In the genomic region with DNA sequence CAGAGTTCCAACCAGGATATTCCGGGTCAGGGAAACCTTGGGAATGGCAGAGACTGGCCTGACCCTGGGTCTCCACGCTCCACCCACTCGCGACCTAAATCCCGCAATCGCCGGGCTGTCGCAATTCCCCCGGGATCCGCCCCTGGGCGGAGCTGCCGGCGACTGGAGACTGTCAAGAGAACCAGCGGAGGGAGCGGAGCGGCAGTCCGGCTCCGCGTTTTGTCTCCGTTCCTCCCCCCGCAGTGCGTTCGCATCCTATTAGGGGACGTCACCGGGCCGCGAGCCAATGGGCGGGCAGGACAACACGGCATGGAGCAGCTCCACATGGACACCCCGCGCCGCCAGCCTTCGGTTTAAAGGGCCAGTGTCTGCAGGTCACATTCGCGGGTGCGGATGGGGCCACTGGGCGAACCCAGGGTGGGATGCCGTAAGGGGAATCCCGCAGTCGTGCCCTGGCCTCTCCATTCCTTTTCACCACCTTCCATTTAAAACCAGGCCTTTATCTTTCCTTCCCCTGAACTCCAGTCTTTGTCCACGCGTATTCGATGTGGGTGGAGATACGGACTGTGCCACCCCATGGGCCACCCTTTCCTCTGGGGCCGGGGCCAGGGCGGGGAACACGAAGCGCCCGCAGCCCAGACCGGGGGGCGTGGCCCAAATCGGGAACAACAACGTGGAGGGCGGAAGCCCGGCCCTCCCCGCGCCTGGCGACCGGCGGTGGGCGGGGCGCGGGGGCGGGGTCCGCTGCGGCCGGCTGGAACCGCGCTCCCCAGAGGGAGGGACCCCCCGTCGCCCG, we compare ENCODE assay signal across 8 cellular contexts. TPM values are rescaled to one million over a fixed set of nuclear protein-coding genes. Genes with fewer than 3 reads are reported as not detected.
A peak's percentile ranks its signal among the peaks of the same experiment; 100 is the strongest.
DNase-seq lines count a peak whose midpoint lies in the region; ATAC-seq, FAIRE-seq and TF ChIP-seq lines count a peak whose summit lies in the region.

No MANE protein-coding gene starts in this region.

- peak; percentile 92 for DNase-seq in AG20443 (ENCODE audit: low spot score)
- peak; percentile 95 for DNase-seq in GM19239 (ENCODE audit: insufficient read length, low spot score)
- DNase-seq in NCI-H524 treated with DMSO at 0.1 percent for 48 hours (lab: John Stamatoyannopoulos, UW), result peak; percentile 82
- DNase-seq in activated CD4-positive, alpha-beta T cell treated with anti-CD3 and anti-CD28 coated beads, Interleukin-2, amount 10 ng/mL, durations not matched to agents 24 days and 14 days, result peak; percentile 100
- peak; percentile 100 for DNase-seq in colonic mucosa
- DNase-seq in kidney tubule cell (ENCODE audit: low spot score), result peak; percentile 100
- peak; percentile 95 to 96 for DNase-seq in stimulated activated CD4-positive, alpha-beta T cell treated with anti-CD3 and anti-CD28 coated beads, Interleukin-1b, Interleukin-23, amount 100 ng/mL, for 1 hour (ENCODE audit: low read depth in 2 of 2)

- H3K4me1 ChIP-seq in colonic mucosa, result peaks cover 43% of the 10 kb centered on the region

- ATAC-seq in HG03442 (IDR thresholded peaks at IDR 0.05; ENCODE audit: unreplicated experiment), result peak; percentile 45

- no peaks in the 10 kb centered on the region for H3K36me3 ChIP-seq in colonic mucosa

- no peaks in the 10 kb centered on the region for H3K27me3 Mint-ChIP-seq in activated CD4-positive, alpha-beta T cell treated with anti-CD3 and anti-CD28 coated beads, Interleukin-2, amount 10 ng/mL, durations not matched to agents 24 days and 14 days

- peak overlapping the region; percentile 95 for H3K4me3 ChIP-seq in colonic mucosa

- H3K36me3 Mint-ChIP-seq in activated CD4-positive, alpha-beta T cell treated with anti-CD3 and anti-CD28 coated beads, Interleukin-2, amount 10 ng/mL, durations not matched to agents 24 days and 14 days (ENCODE audit: low read depth), result peaks cover 8% of the 10 kb centered on the region

- peak; percentile 99 for FAIRE-seq in GM19239 (lab: Jason Lieb, UNC)

- H3K4me3 Mint-ChIP-seq in activated CD4-positive, alpha-beta T cell treated with anti-CD3 and anti-CD28 coated beads, Interleukin-2, amount 10 ng/mL, durations not matched to agents 24 days and 14 days, result peak overlapping the region; percentile 99

- no peak for TF ChIP-seq CTCF in colonic mucosa (IDR thresholded peaks at IDR 0.05)

- no peaks in the 10 kb centered on the region for H3K9me3 Mint-ChIP-seq in activated CD4-positive, alpha-beta T cell treated with anti-CD3 and anti-CD28 coated beads, Interleukin-2, amount 10 ng/mL, durations not matched to agents 24 days and 14 days

- H3K27ac Mint-ChIP-seq in activated CD4-positive, alpha-beta T cell treated with anti-CD3 and anti-CD28 coated beads, Interleukin-2, amount 10 ng/mL, durations not matched to agents 24 days and 14 days, result peak overlapping the region; percentile 98

- H3K9ac ChIP-seq in colonic mucosa (ENCODE audit: low read depth in 2 of 2, low read length in 2 of 2), result peak overlapping the region; percentile 83 to 100

- intact Hi-C loops in activated CD4-positive, alpha-beta T cell treated with anti-CD3 and anti-CD28 coated beads, Interleukin-2, amount 10 ng/mL, durations not matched to agents 24 days and 14 days (cut with micrococcal nuclease), result loop anchor here (1.0 to 5.0 kb wide), 9 partner anchors 15 to 1966 kb away; a partner anchor contains a TSS
- intact Hi-C loops in colonic mucosa (cut with DNase I), result no loop called here

- no peaks in the 10 kb centered on the region for H3K9me3 ChIP-seq in colonic mucosa

- no peaks in the 10 kb centered on the region for H3K27me3 ChIP-seq in colonic mucosa

- peak overlapping the region; percentile 100 for H3K27ac ChIP-seq in colonic mucosa

- H3K4me1 Mint-ChIP-seq in activated CD4-positive, alpha-beta T cell treated with anti-CD3 and anti-CD28 coated beads, Interleukin-2, amount 10 ng/mL, durations not matched to agents 24 days and 14 days, result peaks cover 54% of the 10 kb centered on the region

RNA-seq across cellular contexts. Expression of a gene that starts 0.8 kb away (rescaled TPM):
- 29.1 and 32.8 TPM in 2 replicates for total RNA-seq in activated CD4-positive, alpha-beta T cell treated with anti-CD3 and anti-CD28 coated beads, Interleukin-2, amount 10 ng/mL, durations not matched to agents 24 days and 14 days
- 10 to 100 TPM; 20.7 to 29.3 TPM for total RNA-seq in colonic mucosa

Comparison
In these comparisons a context has a peak if more than half of its experiments do, and no peak if none do; other contexts are left out.
1. Peak in every context shown above with its lines: DNase-seq, ATAC-seq, H3K4me3 ChIP-seq and H3K27ac ChIP-seq.